9 cellular contexts compared by ENCODE assay signal in the genomic region with DNA sequence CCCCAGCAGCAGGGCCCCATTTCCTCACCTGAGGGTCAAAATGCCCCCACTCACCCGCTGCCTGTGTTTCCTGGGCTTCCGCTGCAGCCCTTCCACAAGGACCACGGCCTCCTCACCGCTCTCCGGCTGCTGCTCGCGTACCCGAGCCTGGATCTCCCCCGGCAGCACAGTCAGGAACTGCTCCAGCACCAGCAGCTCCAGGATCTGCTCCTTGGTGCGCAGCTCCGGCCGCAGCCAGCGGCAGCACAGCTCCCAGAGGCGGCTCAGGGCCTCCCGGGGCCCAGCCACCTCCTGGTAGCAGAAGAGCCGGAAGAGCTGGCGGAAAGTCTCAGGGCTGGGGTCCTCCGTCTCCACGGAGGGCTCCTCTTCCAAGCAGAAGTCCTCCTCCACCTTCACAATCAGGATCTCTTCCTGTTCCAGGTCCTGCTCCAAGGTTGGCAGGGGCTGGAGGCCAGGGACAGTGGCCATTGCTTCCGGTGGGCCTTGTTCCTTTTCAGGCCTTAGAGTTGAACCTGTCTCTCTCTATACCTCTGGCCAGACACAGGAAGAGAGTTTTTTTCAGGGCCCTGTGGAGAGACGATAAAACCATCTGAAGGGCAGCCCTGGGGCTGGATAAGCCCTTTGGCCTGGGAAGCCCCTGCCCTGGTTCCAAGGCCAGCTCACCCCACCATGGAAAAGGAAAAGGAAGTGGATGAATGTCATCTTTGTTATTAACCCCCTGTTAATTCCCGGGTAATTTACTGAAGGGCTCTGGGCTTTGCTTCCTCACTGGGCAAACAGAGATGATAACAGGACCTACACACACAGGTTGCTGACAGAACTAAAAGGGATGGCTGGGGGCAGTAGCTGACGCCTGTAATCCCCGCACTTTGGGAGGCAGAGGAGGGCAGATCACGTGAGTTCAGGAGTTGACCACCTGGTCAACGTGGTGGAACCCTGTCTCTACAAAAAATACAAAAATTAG. TPM values are rescaled to one million over a fixed set of nuclear protein-coding genes. Genes with fewer than 3 reads are reported as not detected.
DNase-seq lines count a peak whose midpoint lies in the region; ATAC-seq and TF ChIP-seq lines count a peak whose summit lies in the region.
"Had no signal": no experiment of that assay in that cellular context is flagged by ENCODE, and none has a peak within 500 bp of the region (broad histone marks: within the 10 kb centered on the region; RNA-seq: fewer than 3 reads in every experiment).

No MANE protein-coding gene starts in this region.

- H3K4me2 ChIP-seq in hepatocyte: peak overlapping the region; percentile 89

- DNase-seq in HL-60 (ENCODE audit: low read depth in 1 of 2, low spot score in 1 of 2): no peak
- no peak for DNase-seq in activated CD4-positive, alpha-beta memory T cell treated with anti-CD3 and anti-CD28 coated beads for 36 hours
- no peak for DNase-seq in hepatocyte (ENCODE audit: low spot score)
- no peak for DNase-seq in spleen
- no peak for DNase-seq in H4 (ENCODE audit: low spot score)
- DNase-seq in NCI-H2196 treated with DMSO at 0.1 percent for 48 hours (lab: John Stamatoyannopoulos, UW; ENCODE audit: unreplicated experiment): no peak
- DNase-seq: stimulated activated CD4-positive, alpha-beta T cell treated with anti-CD3 and anti-CD28 coated beads, Interleukin-2, amount 100 ng/mL, for 48 hours had no signal

- no peaks in the 10 kb centered on the region for H3K27me3 ChIP-seq in HL-60 (ENCODE audit: insufficient read depth, poor library complexity, severe bottlenecking)
- no peaks in the 10 kb centered on the region for H3K27me3 ChIP-seq in hepatocyte
- H3K27me3 ChIP-seq in spleen (replicated peaks in 1 of 7): no peaks in the 10 kb centered on the region

- no peaks in the 10 kb centered on the region for H3K4me1 ChIP-seq in hepatocyte (ENCODE audit: insufficient read depth)
- H3K4me1 ChIP-seq in spleen: peaks cover 24 to 75% (median 60%) of the 10 kb centered on the region in 6 donors

- no peaks in the 10 kb centered on the region for H3K9me3 Mint-ChIP-seq in activated CD4-positive, alpha-beta memory T cell treated with anti-CD3 and anti-CD28 coated beads for 36 hours

- CTCF ChIA-PET in activated CD4-positive, alpha-beta memory T cell treated with anti-CD3 and anti-CD28 coated beads for 36 hours (lab: Charles Lee): interaction anchor here (2.7 kb wide), 1 partner anchor 31 kb away, joined by 10 read pairs; a partner anchor contains a TSS

- intact Hi-C loops in activated CD4-positive, alpha-beta memory T cell treated with anti-CD3 and anti-CD28 coated beads for 36 hours (cut with micrococcal nuclease): loop anchor here (2.0 to 5.0 kb wide), 3 partner anchors 73 to 332 kb away; a partner anchor contains a TSS
- intact Hi-C loops in spleen (cut with DNase I; ENCODE audit: low total_unique reads): loop anchor here (5.0 kb wide), 1 partner anchor 37 kb away; a partner anchor contains a TSS

- no peak for TF ChIP-seq POLR2A in spleen (IDR thresholded peaks at IDR 0.05)

- ATAC-seq in HG03432 (IDR thresholded peaks at IDR 0.05; ENCODE audit: unreplicated experiment) (no peak), GM21447 (IDR thresholded peaks at IDR 0.05; ENCODE audit: unreplicated experiment) (no peak)

- H3K36me3 ChIP-seq in hepatocyte (replicated peaks; ENCODE audit: insufficient read depth, low read depth) (no peaks in the 10 kb centered on the region), spleen (peaks cover 0 to 47% (median 29%) of the 10 kb centered on the region in 6 donors)

- H3K9me3 ChIP-seq in hepatocyte (ENCODE audit: low read depth) (no peaks in the 10 kb centered on the region), spleen (no peaks in the 10 kb centered on the region)

- H3K36me3 Mint-ChIP-seq in activated CD4-positive, alpha-beta memory T cell treated with anti-CD3 and anti-CD28 coated beads for 36 hours: peaks cover 6% of the 10 kb centered on the region

- H3K4me1 Mint-ChIP-seq in activated CD4-positive, alpha-beta memory T cell treated with anti-CD3 and anti-CD28 coated beads for 36 hours (ENCODE audit: low read depth): peaks cover 36% of the 10 kb centered on the region

- H3K27ac ChIP-seq in HL-60 (replicated peaks) (peak overlapping the region; percentile 88), hepatocyte (peak overlapping the region; percentile 64), spleen (peak overlapping the region; percentile 60 to 95 (median 88))

- H3K79me2 ChIP-seq in hepatocyte: peaks cover 31% of the 10 kb centered on the region

- H2AFZ ChIP-seq in hepatocyte: no peak overlapping the region

- POLR2A ChIA-PET in activated CD4-positive, alpha-beta memory T cell treated with anti-CD3 and anti-CD28 coated beads for 36 hours (lab: Charles Lee): interaction anchor here (0.5 to 1.0 kb wide), 2 partner anchors 40 to 227 kb away, joined by 3 read pairs; a partner anchor contains a TSS

- 81% methylated on average over 26 of the region's 26 CpGs for WGBS in hepatocyte (ENCODE audit: low lambda C conversion rate, missing lambda C conversion rate)
- WGBS in spleen, 5 donors: 62 to 73% (median 66%) methylated on average over 24 to 26 of the region's 26 CpGs

- no peaks in the 10 kb centered on the region for H3K27me3 Mint-ChIP-seq in activated CD4-positive, alpha-beta memory T cell treated with anti-CD3 and anti-CD28 coated beads for 36 hours

- TF ChIP-seq CTCF in HL-60 (IDR thresholded peaks at IDR 0.05; ENCODE audit: insufficient read depth, low read length) (no peak), hepatocyte (IDR thresholded peaks at IDR 0.05; ENCODE audit: poor library complexity) (no peak), spleen (IDR thresholded peaks at IDR 0.05 in 8 of 11, conservative IDR thresholded peaks at IDR 0.05 in 3 of 11) (no peak)

- H3K27ac Mint-ChIP-seq in activated CD4-positive, alpha-beta memory T cell treated with anti-CD3 and anti-CD28 coated beads for 36 hours: peak overlapping the region; percentile 77

- peak overlapping the region; percentile 96 for H3K4me3 ChIP-seq in HL-60 (replicated peaks; ENCODE audit: insufficient read depth, low read length)
- peak overlapping the region; percentile 92 for H3K4me3 ChIP-seq in hepatocyte
- H3K4me3 ChIP-seq in spleen: peak overlapping the region; percentile 85 to 99 (median 95)

- no peaks in the 10 kb centered on the region for H4K20me1 ChIP-seq in hepatocyte (ENCODE audit: insufficient read depth, poor library complexity, severe bottlenecking)

- peak overlapping the region; percentile 78 for H3K4me3 Mint-ChIP-seq in activated CD4-positive, alpha-beta memory T cell treated with anti-CD3 and anti-CD28 coated beads for 36 hours

- H3K9me2 ChIP-seq in hepatocyte (replicated peaks; ENCODE audit: insufficient read depth): no peaks in the 10 kb centered on the region

RNA-seq across cellular contexts. Expression of a gene that starts 1.2 kb away (rescaled TPM):
- 10 to 100 TPM; 11.3 to 11.4 TPM for total RNA-seq in activated CD4-positive, alpha-beta memory T cell treated with anti-CD3 and anti-CD28 coated beads for 36 hours
- 8.7 and 10.4 TPM in 2 replicates for total RNA-seq in hepatocyte
- 10.6 and 13.3 TPM in 2 replicates for polyA plus RNA-seq in hepatocyte
- total RNA-seq in spleen: 10 to 100 TPM; 12.0 to 32.3 (median 22.2) TPM
- 10 to 100 TPM in 1 of 3 donors, 1 to 10 TPM in 2; 2.5 to 19.0 (median 3.5) TPM for polyA plus RNA-seq in spleen
- 3.3 and 4.4 TPM in 2 replicates for total RNA-seq in H4 (2014; rRNA removed; shearing (Covaris generic))

RNA-seq across cellular contexts. Expression of a gene that starts 22.4 kb away (rescaled TPM):
- total RNA-seq in activated CD4-positive, alpha-beta memory T cell treated with anti-CD3 and anti-CD28 coated beads for 36 hours: not detected
- total RNA-seq in hepatocyte (not detected in 2 replicates), spleen (not detected)
- polyA plus RNA-seq in hepatocyte (not detected in 2 replicates), spleen (under 1 TPM in 1 of 3 donors, not detected in 2; 0.37 TPM)
- total RNA-seq in H4 (2014; rRNA removed; shearing (Covaris generic)): not detected in 2 replicates

RNA-seq across cellular contexts. Expression of a gene that starts 29.4 kb away (rescaled TPM):
- not detected for total RNA-seq in activated CD4-positive, alpha-beta memory T cell treated with anti-CD3 and anti-CD28 coated beads for 36 hours
- not detected in 2 replicates for total RNA-seq in hepatocyte
- polyA plus RNA-seq in hepatocyte: 12.3 and 15.1 TPM in 2 replicates
- not detected for total RNA-seq in spleen
- not detected for polyA plus RNA-seq in spleen
- not detected in 2 replicates for total RNA-seq in H4 (2014; rRNA removed; shearing (Covaris generic))

RNA-seq across cellular contexts. Expression of a gene that starts 31.5 kb away (rescaled TPM):
- under 1 TPM in 1 of 2 experiments, not detected in 1; 0.31 TPM for total RNA-seq in activated CD4-positive, alpha-beta memory T cell treated with anti-CD3 and anti-CD28 coated beads for 36 hours
- total RNA-seq in hepatocyte (0.23 and 0.64 TPM in 2 replicates), spleen (1 to 10 TPM in 1 of 7 donors, under 1 TPM in 3, not detected in 3; 0.57 to 1.2 (median 0.74) TPM)
- polyA plus RNA-seq in hepatocyte (1.6 and 3.3 TPM in 2 replicates), spleen (under 1 TPM; 0.17 to 0.35 (median 0.30) TPM)
- total RNA-seq in H4 (2014; rRNA removed; shearing (Covaris generic)): 0.62 and 6.4 TPM in 2 replicates

RNA-seq across cellular contexts. Expression of a gene that starts 31.7 kb away (rescaled TPM):
- total RNA-seq in activated CD4-positive, alpha-beta memory T cell treated with anti-CD3 and anti-CD28 coated beads for 36 hours: 10 to 100 TPM; 11.7 to 13.3 TPM
- total RNA-seq in hepatocyte (17.4 and 18.5 TPM in 2 replicates), spleen (10 to 100 TPM; 12.5 to 27.6 (median 21.8) TPM)
- polyA plus RNA-seq in hepatocyte (11.7 and 14.8 TPM in 2 replicates), spleen (10 to 100 TPM; 15.3 to 29.5 (median 26.2) TPM)
- 6.0 and 6.4 TPM in 2 replicates for total RNA-seq in H4 (2014; rRNA removed; shearing (Covaris generic))
